In genomic region chr16:73527191-73527590, GRCh38 we compare ENCODE assay signal across 1 cellular context.
TF ChIP-seq lines count a peak whose summit lies in the region.

No MANE protein-coding gene starts in this region.

TF ChIP-seq in IMR-90, 13 proteins besides CTCF, POLR2A, EP300 and RAD21 (continued from another document):
- TF ChIP-seq USF2 (IDR thresholded peaks at IDR 0.05; ENCODE audit: low read depth, low read length) (no peak), MAFK (IDR thresholded peaks at IDR 0.05; ENCODE audit: low read depth, low read length) (no peak), ELK1 (IDR thresholded peaks at IDR 0.05; ENCODE audit: borderline replicate concordance, low read depth, low read length) (no peak), FOS (IDR thresholded peaks at IDR 0.05; ENCODE audit: low read depth, low read length) (no peak), BHLHE40 (IDR thresholded peaks at IDR 0.05; ENCODE audit: low read depth, low read length) (no peak), RFX5 (IDR thresholded peaks at IDR 0.05; ENCODE audit: low read depth, low read length) (no peak), MAZ (IDR thresholded peaks at IDR 0.05; ENCODE audit: borderline replicate concordance, low read depth, low read length) (no peak), NFE2L2 (IDR thresholded peaks at IDR 0.05; ENCODE audit: low read depth, low read length) (no peak), CHD1 (IDR thresholded peaks at IDR 0.05; ENCODE audit: low read depth, low read length) (no peak)
